In genomic region chr2:168772704-168773103, GRCh38 we compare ENCODE assay signal across 2 cellular contexts.
TF ChIP-seq lines count a peak whose summit lies in the region.

No MANE protein-coding gene starts in this region.

TF ChIP-seq in liver, 16 proteins besides CTCF, POLR2A, EP300 and RAD21:
- TF ChIP-seq ZBTB33 (IDR thresholded peaks at IDR 0.05) (no peak), JUND (IDR thresholded peaks at IDR 0.05) (peak in 1 of 2 donors; percentile 29), REST (IDR thresholded peaks at IDR 0.05) (peak; percentile 33), RXRA (IDR thresholded peaks at IDR 0.05) (peak; percentile 39 to 68), HNF4G (IDR thresholded peaks at IDR 0.05) (no peak), FOXA1 (IDR thresholded peaks at IDR 0.05) (no peak), EGR1 (IDR thresholded peaks at IDR 0.05; ENCODE audit: low read depth in 2 of 2) (peak in 1 of 2 donors; percentile 38), HNF4A (conservative IDR thresholded peaks at IDR 0.05) (peak; percentile 61 to 84), FOXA2 (IDR thresholded peaks at IDR 0.05) (peak; percentile 26), TAF1 (conservative IDR thresholded peaks at IDR 0.05) (no peak), MAX (IDR thresholded peaks at IDR 0.05) (no peak), YY1 (IDR thresholded peaks at IDR 0.05) (peak; percentile 85), ATF3 (IDR thresholded peaks at IDR 0.05) (no peak)

TF ChIP-seq in HepG2, 621 proteins besides CTCF, POLR2A, EP300 and RAD21:
- TF ChIP-seq ARID4A (CRISPR knock-in tag; IDR thresholded peaks at IDR 0.05; ENCODE audit: borderline replicate concordance) (no peak), ZNF644 (CRISPR knock-in tag; IDR thresholded peaks at IDR 0.05; ENCODE audit: low read depth) (no peak), CERS6 (CRISPR knock-in tag; IDR thresholded peaks at IDR 0.05) (no peak), ZNF512 (CRISPR knock-in tag; IDR thresholded peaks at IDR 0.05) (no peak), SRF (IDR thresholded peaks at IDR 0.05; ENCODE audit: low read depth, low read length) (no peak), TOE1 (CRISPR knock-in tag; IDR thresholded peaks at IDR 0.05) (no peak), ZNF615 (CRISPR knock-in tag; IDR thresholded peaks at IDR 0.05; ENCODE audit: borderline replicate concordance) (no peak), ZNF263 (CRISPR knock-in tag; IDR thresholded peaks at IDR 0.05) (no peak), POLR2G (IDR thresholded peaks at IDR 0.05; ENCODE audit: low read depth, low read length) (no peak), HINFP (CRISPR knock-in tag; IDR thresholded peaks at IDR 0.05; ENCODE audit: low read depth) (no peak), ZNF672 (CRISPR knock-in tag; IDR thresholded peaks at IDR 0.05) (no peak), ZFP82 (CRISPR knock-in tag; IDR thresholded peaks at IDR 0.05; ENCODE audit: borderline replicate concordance) (no peak)
